ENCODE assay signal across 16 cellular contexts in genomic region chr7:98016230-98016629, GRCh38. TPM values are rescaled to one million over a fixed set of nuclear protein-coding genes. Genes with fewer than 3 reads are reported as not detected.
"Had no signal": no experiment of that assay in that cellular context is flagged by ENCODE, and none has a peak within 500 bp of the region (broad histone marks: within the 10 kb centered on the region; RNA-seq: fewer than 3 reads in every experiment).

No MANE protein-coding gene starts in this region.

RNA-seq across cellular contexts. Expression of gene OCM2, which starts 26.2 kb away (rescaled TPM):
- total RNA-seq: naive thymus-derived CD8-positive, alpha-beta T cell; natural killer cell treated with Interleukin-12 subunit alpha and Interleukin-12 subunit beta and Interleukin-15 and Interleukin-18, amount 100 ng/mL, for 72 hours; neural crest cell; omental fat pad; osteocyte; pancreas; posterior vena cava; prostate gland; pulmonary artery endothelial cell; right atrium auricular region; sciatic nerve; suprapubic skin; testis; upper lobe of left lung; ureter; vagina had no signal
